27 cellular contexts compared by ENCODE assay signal in genomic region chr5:75626959-75627358, GRCh38. TPM values are rescaled to one million over a fixed set of nuclear protein-coding genes. Genes with fewer than 3 reads are reported as not detected.
DNase-seq lines count a peak whose midpoint lies in the region; ATAC-seq and TF ChIP-seq lines count a peak whose summit lies in the region.
"Had no signal": no experiment of that assay in that cellular context is flagged by ENCODE, and none has a peak within 500 bp of the region (broad histone marks: within the 10 kb centered on the region; RNA-seq: fewer than 3 reads in every experiment).

No MANE protein-coding gene starts in this region.

- no peak overlapping the region for H3K4me3 Mint-ChIP-seq in stimulated activated naive CD8-positive, alpha-beta T cell treated with anti-CD3 and anti-CD28 coated beads, Interleukin-15, amount 100 ng/mL, for 72 hours
- no peak overlapping the region for H3K4me3 Mint-ChIP-seq in activated CD8-positive, alpha-beta T cell treated with anti-CD3 and anti-CD28 coated beads, Interleukin-2, amount 10 ng/mL, durations not matched to agents 7 days and 5 days
- no peak overlapping the region for H3K4me3 Mint-ChIP-seq in activated CD4-positive, alpha-beta T cell treated with anti-CD3 and anti-CD28 coated beads, Interleukin-2, amount 10 ng/mL, durations not matched to agents 24 days and 14 days
- H3K4me3 Mint-ChIP-seq: CD14-positive monocyte; CD4-positive, alpha-beta memory T cell; CD4-positive, CD25-positive, alpha-beta regulatory T cell; CD8-positive, alpha-beta memory T cell had no signal

- peaks cover 21% of the 10 kb centered on the region for H3K4me1 ChIP-seq in Loucy (ENCODE audit: insufficient read depth, low read length, poor library complexity, severe bottlenecking)
- H3K4me1 ChIP-seq: BE2C, BLaER1 had no signal

- H3K27ac Mint-ChIP-seq in stimulated activated naive CD8-positive, alpha-beta T cell treated with anti-CD3 and anti-CD28 coated beads, Interleukin-15, amount 100 ng/mL, for 72 hours, result no peak overlapping the region
- H3K27ac Mint-ChIP-seq in activated CD8-positive, alpha-beta T cell treated with anti-CD3 and anti-CD28 coated beads, Interleukin-2, amount 10 ng/mL, durations not matched to agents 7 days and 5 days, result peak overlapping the region; percentile 15
- no peak overlapping the region for H3K27ac Mint-ChIP-seq in activated CD4-positive, alpha-beta T cell treated with anti-CD3 and anti-CD28 coated beads, Interleukin-2, amount 10 ng/mL, durations not matched to agents 24 days and 14 days
- H3K27ac Mint-ChIP-seq: CD14-positive monocyte; CD4-positive, alpha-beta memory T cell; CD4-positive, CD25-positive, alpha-beta regulatory T cell; CD8-positive, alpha-beta memory T cell had no signal

- no peak overlapping the region for H2AFZ ChIP-seq in Loucy (ENCODE audit: low read length)

- intact Hi-C loops in head of caudate nucleus (cut with DNase I), result no loop called here
- intact Hi-C loops in activated CD4-positive, alpha-beta T cell treated with anti-CD3 and anti-CD28 coated beads, Interleukin-2, amount 10 ng/mL, durations not matched to agents 24 days and 14 days (cut with micrococcal nuclease), result no loop called here

- H3K9me3 ChIP-seq in Loucy (ENCODE audit: insufficient read depth, low read depth, low read length), result no peaks in the 10 kb centered on the region
- H3K9me3 ChIP-seq: BE2C, BLaER1 had no signal

- H3K36me3 ChIP-seq in Loucy (ENCODE audit: insufficient read depth, low read length), result no peaks in the 10 kb centered on the region
- H3K36me3 ChIP-seq: BE2C, BLaER1 had no signal

- H3K9ac ChIP-seq in Loucy (ENCODE audit: low read depth, low read length, poor library complexity, severe bottlenecking), result no peak overlapping the region
- H3K9ac ChIP-seq: BLaER1 had no signal

- H3K36me3 Mint-ChIP-seq in activated CD8-positive, alpha-beta T cell treated with anti-CD3 and anti-CD28 coated beads, Interleukin-2, amount 10 ng/mL, durations not matched to agents 7 days and 5 days (ENCODE audit: low read depth), result no peaks in the 10 kb centered on the region
- no peaks in the 10 kb centered on the region for H3K36me3 Mint-ChIP-seq in activated CD4-positive, alpha-beta T cell treated with anti-CD3 and anti-CD28 coated beads, Interleukin-2, amount 10 ng/mL, durations not matched to agents 24 days and 14 days (ENCODE audit: low read depth)
- H3K36me3 Mint-ChIP-seq: CD4-positive, alpha-beta memory T cell; CD4-positive, CD25-positive, alpha-beta regulatory T cell; CD8-positive, alpha-beta memory T cell had no signal

- POLR2A ChIA-PET in activated CD8-positive, alpha-beta T cell treated with anti-CD3 and anti-CD28 coated beads, Interleukin-2, amount 10 ng/mL, durations not matched to agents 7 days and 5 days (lab: Charles Lee), result no interaction called here

- CTCF ChIA-PET in activated CD8-positive, alpha-beta T cell treated with anti-CD3 and anti-CD28 coated beads, Interleukin-2, amount 10 ng/mL, durations not matched to agents 7 days and 5 days (lab: Charles Lee), result no interaction called here

- DNase-seq in stimulated activated naive CD8-positive, alpha-beta T cell treated with anti-CD3 and anti-CD28 coated beads, Interleukin-15, amount 100 ng/mL, for 72 hours, result no peak
- DNase-seq in stimulated activated naive CD8-positive, alpha-beta T cell treated with anti-CD3 and anti-CD28 coated beads, Interleukin-15, Interleukin-2, amounts not matched to agents 100 U/mL and 50 U/mL, for 24 hours, result no peak
- no peak for DNase-seq in activated CD8-positive, alpha-beta T cell treated with anti-CD3 and anti-CD28 coated beads, Interleukin-2, amount 10 ng/mL, durations not matched to agents 7 days and 5 days
- DNase-seq in head of caudate nucleus, result no peak
- no peak for DNase-seq in activated CD4-positive, alpha-beta T cell treated with anti-CD3 and anti-CD28 coated beads, Interleukin-2, amount 10 ng/mL, durations not matched to agents 24 days and 14 days
- DNase-seq: 8988T; ACHN; BE2C; C1 segment of cervical spinal cord; CD4-positive, alpha-beta memory T cell; CD4-positive, CD25-positive, alpha-beta regulatory T cell; CD8-positive, alpha-beta memory T cell; COR-L47; DMS 273 treated with DMSO at 0.1 percent for 48 hours; DMS153; DMS53; DMS79; DND-41; EL; GDM1 had no signal

- H3K4me3 ChIP-seq in Loucy (ENCODE audit: low read length, poor library complexity, severe bottlenecking), result no peak overlapping the region
- H3K4me3 ChIP-seq: BLaER1, GM12878 had no signal

- no peaks in the 10 kb centered on the region for H3K9me3 Mint-ChIP-seq in stimulated activated naive CD8-positive, alpha-beta T cell treated with anti-CD3 and anti-CD28 coated beads, Interleukin-15, amount 100 ng/mL, for 72 hours
- no peaks in the 10 kb centered on the region for H3K9me3 Mint-ChIP-seq in activated CD8-positive, alpha-beta T cell treated with anti-CD3 and anti-CD28 coated beads, Interleukin-2, amount 10 ng/mL, durations not matched to agents 7 days and 5 days (ENCODE audit: insufficient read depth)
- H3K9me3 Mint-ChIP-seq in activated CD4-positive, alpha-beta T cell treated with anti-CD3 and anti-CD28 coated beads, Interleukin-2, amount 10 ng/mL, durations not matched to agents 24 days and 14 days, result no peaks in the 10 kb centered on the region
- H3K9me3 Mint-ChIP-seq: CD14-positive monocyte; CD4-positive, CD25-positive, alpha-beta regulatory T cell; CD8-positive, alpha-beta memory T cell had no signal

- peaks cover 12% of the 10 kb centered on the region for H3K4me1 Mint-ChIP-seq in stimulated activated naive CD8-positive, alpha-beta T cell treated with anti-CD3 and anti-CD28 coated beads, Interleukin-15, amount 100 ng/mL, for 72 hours
- peaks cover 13% of the 10 kb centered on the region for H3K4me1 Mint-ChIP-seq in activated CD8-positive, alpha-beta T cell treated with anti-CD3 and anti-CD28 coated beads, Interleukin-2, amount 10 ng/mL, durations not matched to agents 7 days and 5 days (ENCODE audit: low read depth)
- no peaks in the 10 kb centered on the region for H3K4me1 Mint-ChIP-seq in activated CD4-positive, alpha-beta T cell treated with anti-CD3 and anti-CD28 coated beads, Interleukin-2, amount 10 ng/mL, durations not matched to agents 24 days and 14 days
- H3K4me1 Mint-ChIP-seq: CD14-positive monocyte; CD4-positive, alpha-beta memory T cell; CD8-positive, alpha-beta memory T cell had no signal

- H3K4me2 ChIP-seq in Loucy (ENCODE audit: low read depth, low read length, poor library complexity, severe bottlenecking), result peak overlapping the region; percentile 12
- H3K4me2 ChIP-seq: BLaER1 had no signal

- H3K79me2 ChIP-seq in Loucy (ENCODE audit: insufficient read depth, low read length), result no peaks in the 10 kb centered on the region

- no peaks in the 10 kb centered on the region for H3K9me2 ChIP-seq in Loucy (replicated peaks; ENCODE audit: low read depth, low read length)

- H4K20me1 ChIP-seq in Loucy (ENCODE audit: insufficient read depth, low read length, poor library complexity, severe bottlenecking), result no peaks in the 10 kb centered on the region
- H4K20me1 ChIP-seq: BLaER1 had no signal

- H3K27me3 ChIP-seq in Loucy (ENCODE audit: insufficient read depth, low read length, poor library complexity, severe bottlenecking), result no peaks in the 10 kb centered on the region
- H3K27me3 ChIP-seq: BE2C, BLaER1 had no signal

- H3F3A ChIP-seq in Loucy (ENCODE audit: low read depth), result no peaks in the 10 kb centered on the region

- no peaks in the 10 kb centered on the region for H3K27me3 Mint-ChIP-seq in stimulated activated naive CD8-positive, alpha-beta T cell treated with anti-CD3 and anti-CD28 coated beads, Interleukin-15, amount 100 ng/mL, for 72 hours
- no peaks in the 10 kb centered on the region for H3K27me3 Mint-ChIP-seq in activated CD8-positive, alpha-beta T cell treated with anti-CD3 and anti-CD28 coated beads, Interleukin-2, amount 10 ng/mL, durations not matched to agents 7 days and 5 days (ENCODE audit: low read depth)
- no peaks in the 10 kb centered on the region for H3K27me3 Mint-ChIP-seq in activated CD4-positive, alpha-beta T cell treated with anti-CD3 and anti-CD28 coated beads, Interleukin-2, amount 10 ng/mL, durations not matched to agents 24 days and 14 days
- H3K27me3 Mint-ChIP-seq: CD4-positive, alpha-beta memory T cell; CD4-positive, CD25-positive, alpha-beta regulatory T cell; CD8-positive, alpha-beta memory T cell had no signal

- no peak for TF ChIP-seq CTCF in Loucy (conservative IDR thresholded peaks at IDR 0.05; ENCODE audit: low read length)

- peak; percentile 71 for ATAC-seq in stimulated activated naive CD8-positive, alpha-beta T cell treated with anti-CD3 and anti-CD28 coated beads, Interleukin-15, amount 100 ng/mL, for 72 hours
- no peak for ATAC-seq in stimulated activated naive CD8-positive, alpha-beta T cell treated with anti-CD3 and anti-CD28 coated beads, Interleukin-15, Interleukin-2, amounts not matched to agents 100 U/mL and 50 U/mL, for 24 hours
- ATAC-seq in activated CD8-positive, alpha-beta T cell treated with anti-CD3 and anti-CD28 coated beads, Interleukin-2, amount 10 ng/mL, durations not matched to agents 7 days and 5 days, result no peak
- no peak for ATAC-seq in GM18868 (IDR thresholded peaks at IDR 0.05; ENCODE audit: unreplicated experiment)
- ATAC-seq: GM12878 had no signal

RNA-seq across cellular contexts. Expression of gene ANKDD1B, which starts 15.7 kb away (rescaled TPM):
- total RNA-seq in activated CD8-positive, alpha-beta T cell treated with anti-CD3 and anti-CD28 coated beads, Interleukin-2, amount 10 ng/mL, durations not matched to agents 7 days and 5 days, result under 1 TPM; 0.18 to 0.32 TPM
- total RNA-seq in activated CD4-positive, alpha-beta T cell treated with anti-CD3 and anti-CD28 coated beads, Interleukin-2, amount 10 ng/mL, durations not matched to agents 24 days and 14 days, result 0.36 and 0.40 TPM in 2 replicates
- total RNA-seq: A673, G401 had no signal
